8 cellular contexts compared by ENCODE assay signal in genomic region chr11:19557720-19558140, GRCh38.
DNase-seq lines count a peak whose midpoint lies in the region; ATAC-seq, FAIRE-seq and TF ChIP-seq lines count a peak whose summit lies in the region.

No MANE protein-coding gene starts in this region.

- no peak for TF ChIP-seq POLR2A in endothelial cell of umbilical vein (IDR thresholded peaks at IDR 0.05; ENCODE audit: low read depth, low read length)

- no peaks in the 10 kb centered on the region for H3K79me2 ChIP-seq in endothelial cell of umbilical vein (ENCODE audit: control insufficient read depth, insufficient read depth, low read length)

- dilution Hi-C loops in endothelial cell of umbilical vein (cut with MboI; ENCODE audit: extremely low pct_ligation_motif_present, low sequenced_read_pairs), result no loop called here

- FAIRE-seq in endothelial cell of umbilical vein (lab: Jason Lieb, UNC), result peak; percentile 86

- intact Hi-C loops in endothelial cell of umbilical vein (cut with micrococcal nuclease), result loop anchor here (1.0 to 10.0 kb wide), 7 partner anchors 185 to 575 kb away; no protein-coding TSS in a partner anchor

- H3K4me1 ChIP-seq in endothelial cell of umbilical vein (ENCODE audit: control insufficient read depth, extremely low read depth, insufficient read depth, low read length), result peaks cover 19% of the 10 kb centered on the region

- POLR2A ChIA-PET in endothelial cell of umbilical vein (lab: Charles Lee), result no interaction called here

- no TSS peak for BruUV-seq in endothelial cell of umbilical vein (replicated peaks; lab: Mats Ljungman, UMichigan)

- ATAC-seq in HG02759 (IDR thresholded peaks at IDR 0.05; ENCODE audit: unreplicated experiment) (peak; percentile 61), HG03460 (IDR thresholded peaks at IDR 0.05; ENCODE audit: unreplicated experiment) (no peak)

- peak; percentile 72 for DNase-seq in D341Med (ENCODE audit: low spot score)
- DNase-seq in NCI-H774 (lab: John Stamatoyannopoulos, UW), result peak; percentile 56
- peak; percentile 25 for DNase-seq in activated CD8-positive, alpha-beta memory T cell treated with anti-CD3 and anti-CD28 coated beads, Interleukin-2, amount 50 U/mL, for 24 hours (ENCODE audit: extremely low read depth)
- DNase-seq in endothelial cell of umbilical vein (ENCODE audit: low read depth, low spot score), result peak; percentile 78
- DNase-seq in myocyte (ENCODE audit: low read depth), result peak; percentile 83
- DNase-seq in stimulated activated CD8-positive, alpha-beta memory T cell treated with anti-CD3 and anti-CD28 coated beads, Interleukin-7, amount 100 ng/mL, for 24 hours (ENCODE audit: low read depth), result peak; percentile 36

- H3K4me2 ChIP-seq in endothelial cell of umbilical vein (ENCODE audit: insufficient read depth, low read length), result no peak overlapping the region

- TF ChIP-seq CTCF in endothelial cell of umbilical vein (IDR thresholded peaks at IDR 0.05; ENCODE audit: extremely low read depth in 1 of 2, insufficient read depth in 1 of 2, low read depth in 1 of 2, low read length in 2 of 2), result peak; percentile 87 to 90

- no peaks in the 10 kb centered on the region for H3K9me1 ChIP-seq in endothelial cell of umbilical vein (replicated peaks; ENCODE audit: control insufficient read depth, extremely low read depth, insufficient read depth, low read length)

- H3K27me3 ChIP-seq in endothelial cell of umbilical vein (ENCODE audit: control insufficient read depth in 2 of 2, insufficient read depth in 2 of 2, low read length in 2 of 2), result no peaks in the 10 kb centered on the region

- CTCF ChIA-PET in endothelial cell of umbilical vein (lab: Charles Lee), result interaction anchor here (0.5 to 4.5 kb wide), 56 partner anchors 9 to 796 kb away, joined by 3 to 91 read pairs (median 4); no protein-coding TSS in a partner anchor

- H3K9me3 ChIP-seq in endothelial cell of umbilical vein (replicated peaks; ENCODE audit: control insufficient read depth, insufficient read depth, low read length), result no peaks in the 10 kb centered on the region

- no peak overlapping the region for H3K4me3 ChIP-seq in endothelial cell of umbilical vein (replicated peaks in 1 of 3; ENCODE audit: insufficient read depth in 1 of 3, low read depth in 1 of 3, low read length in 3 of 3)

- no peak overlapping the region for H3K9ac ChIP-seq in endothelial cell of umbilical vein (replicated peaks; ENCODE audit: extremely low read depth, insufficient read depth, low read length)

- no peak overlapping the region for H3K27ac ChIP-seq in endothelial cell of umbilical vein (ENCODE audit: insufficient read depth, low read depth, low read length)

- H2AFZ ChIP-seq in endothelial cell of umbilical vein (ENCODE audit: low read depth, low read length), result no peak overlapping the region

- no peaks in the 10 kb centered on the region for H3K36me3 ChIP-seq in endothelial cell of umbilical vein (ENCODE audit: control insufficient read depth in 2 of 2, extremely low read depth in 1 of 2, insufficient read depth in 2 of 2, low read length in 2 of 2)

- no peaks in the 10 kb centered on the region for H4K20me1 ChIP-seq in endothelial cell of umbilical vein (replicated peaks; ENCODE audit: control insufficient read depth, extremely low read depth, insufficient read depth, low read length)

TF ChIP-seq in endothelial cell of umbilical vein, 7 proteins besides CTCF, POLR2A, EP300 and RAD21:
- TF ChIP-seq MAX (IDR thresholded peaks at IDR 0.05; ENCODE audit: insufficient read depth, insufficient read length) (peak; percentile 60), JUN (IDR thresholded peaks at IDR 0.05; ENCODE audit: borderline replicate concordance, insufficient read depth, insufficient read length, low read depth) (no peak)

Comparison
In these comparisons a context has a peak if more than half of its experiments do, and no peak if none do; other contexts are left out.
1. DNase-seq: peak in every context shown above with its lines; median percentile 83 in myocyte; 78 in endothelial cell of umbilical vein; 72 in D341Med; 56 in NCI-H774; 36 in stimulated activated CD8-positive, alpha-beta memory T cell treated with anti-CD3 and anti-CD28 coated beads, Interleukin-7, amount 100 ng/mL, for 24 hours; 25 in activated CD8-positive, alpha-beta memory T cell treated with anti-CD3 and anti-CD28 coated beads, Interleukin-2, amount 50 U/mL, for 24 hours.